In genomic region chr11:70863186-70863585, GRCh38 we compare ENCODE assay signal across 35 cellular contexts.
"Had no signal": no experiment of that assay in that cellular context is flagged by ENCODE, and none has a peak within 500 bp of the region (broad histone marks: within the 10 kb centered on the region; RNA-seq: fewer than 3 reads in every experiment).

No MANE protein-coding gene starts in this region.

- H3K36me3 ChIP-seq: MG63 had no signal

- H3K4me2 ChIP-seq: KMS-11 had no signal

- H3K9ac ChIP-seq: KMS-11 had no signal

- H3K9me3 ChIP-seq: MG63 had no signal

- H3K27ac ChIP-seq: KMS-11 had no signal

- H3K4me3 ChIP-seq: MG63 had no signal

- DNase-seq: Karpas-422, Kasumi-1, KG1, MG63, MM.1S, MV-4-11, NCI-H1048, NCI-H1092, NCI-H1092 treated with DMSO at 0.1 percent for 48 hours, NCI-H1105, NCI-H1105 treated with DMSO at 0.1 percent for 48 hours, NCI-H1417, NCI-H1417 treated with DMSO at 0.1 percent for 48 hours, NCI-H1436, NCI-H1436 treated with DMSO at 0.1 percent for 48 hours, NCI-H146, NCI-H1694, NCI-H1694 treated with DMSO at 0.1 percent for 48 hours, NCI-H187, NCI-H187 treated with DMSO at 0.1 percent for 48 hours, NCI-H1930, NCI-H2029, NCI-H2029 treated with DMSO at 0.1 percent for 48 hours, NCI-H2081, NCI-H2081 treated with DMSO at 0.1 percent for 48 hours, NCI-H2107, NCI-H2171, NCI-H2171 treated with DMSO at 0.1 percent for 48 hours, NCI-H2227 treated with DMSO at 0.1 percent for 48 hours, NCI-H226, NCI-H345, NCI-H446, NCI-H446 treated with DMSO at 0.1 percent for 48 hours, NCI-H510A had no signal

- H3K27me3 ChIP-seq: MG63 had no signal
